Comparison of ENCODE assay signal across 29 cellular contexts in genomic region chr5:172981931-172982330, GRCh38.
"Had no signal": no experiment of that assay in that cellular context is flagged by ENCODE, and none has a peak within 500 bp of the region (broad histone marks: within the 10 kb centered on the region; RNA-seq: fewer than 3 reads in every experiment).

No MANE protein-coding gene starts in this region.

- DNase-seq: activated CD4-positive, alpha-beta memory T cell treated with anti-CD3 and anti-CD28 coated beads, Interleukin-2, amount 10 ng/mL, durations not matched to agents 7 days and 5 days; activated CD4-positive, alpha-beta T cell treated with anti-CD3 and anti-CD28 coated beads, Interleukin-2, amount 50 U/mL, for 1 hour; activated CD4-positive, CD25-positive, alpha-beta regulatory T cell; activated gamma-delta T cell; activated naive CD4-positive, alpha-beta T cell treated with anti-CD3 and anti-CD28 coated beads for 36 hours; activated naive CD8-positive, alpha-beta T cell treated with anti-CD3 and anti-CD28 coated beads for 36 hours; activated T-cell treated with anti-CD3 and anti-CD28 coated beads for 4 hours; activated T-cell treated with anti-CD3 and anti-CD28 coated beads, Interleukin-2, amount 50 U/mL, for 48 hours; adrenal gland; anterior cingulate cortex; caudate nucleus; MG63; MV-4-11; NCI-H1092 treated with DMSO at 0.1 percent for 48 hours; NCI-H1417 treated with DMSO at 0.1 percent for 48 hours; NCI-H1694 treated with DMSO at 0.1 percent for 48 hours; NCI-H2081; NCI-H446; NCI-H524; NCI-H748 treated with DMSO at 0.1 percent for 48 hours; NK-92 treated with Interleukin-12 subunit alpha and Interleukin-12 subunit beta, amount 100 ng/mL, for 24 hours; Peyer's patch; Right ventricle myocardium superior; SJCRH30; SK-N-SH; SW 1271; T-helper 9 cell had no signal

- H3K9me3 Mint-ChIP-seq: activated CD4-positive, alpha-beta memory T cell treated with anti-CD3 and anti-CD28 coated beads, Interleukin-2, amount 10 ng/mL, durations not matched to agents 7 days and 5 days; activated naive CD4-positive, alpha-beta T cell treated with anti-CD3 and anti-CD28 coated beads for 36 hours; activated T-helper 17 cell treated with anti-CD3 and anti-CD28 coated beads, Interleukin-2, amount 50 U/mL, for 72 hours; T-helper 1 cell treated with Interleukin-12 subunit alpha and Interleukin-12 subunit beta and Interleukin-4 antibody, amounts not matched to agents 30 μg/mL and 1 μg/mL, for 36 hours had no signal

- H3K27ac Mint-ChIP-seq: activated CD4-positive, alpha-beta memory T cell treated with anti-CD3 and anti-CD28 coated beads, Interleukin-2, amount 10 ng/mL, durations not matched to agents 7 days and 5 days; activated naive CD4-positive, alpha-beta T cell treated with anti-CD3 and anti-CD28 coated beads for 36 hours; activated naive CD8-positive, alpha-beta T cell treated with anti-CD3 and anti-CD28 coated beads for 36 hours; activated T-helper 17 cell treated with anti-CD3 and anti-CD28 coated beads, Interleukin-2, amount 50 U/mL, for 72 hours; T-helper 1 cell treated with Interleukin-12 subunit alpha and Interleukin-12 subunit beta and Interleukin-4 antibody, amounts not matched to agents 30 μg/mL and 1 μg/mL, for 36 hours had no signal

- H3K27me3 Mint-ChIP-seq: activated CD4-positive, alpha-beta memory T cell treated with anti-CD3 and anti-CD28 coated beads, Interleukin-2, amount 10 ng/mL, durations not matched to agents 7 days and 5 days; activated naive CD8-positive, alpha-beta T cell treated with anti-CD3 and anti-CD28 coated beads for 36 hours; activated T-helper 17 cell treated with anti-CD3 and anti-CD28 coated beads, Interleukin-2, amount 50 U/mL, for 72 hours had no signal

- ATAC-seq: activated T-helper 17 cell treated with anti-CD3 and anti-CD28 coated beads, Interleukin-2, amount 50 U/mL, for 72 hours had no signal

- H3K4me3 Mint-ChIP-seq: activated CD4-positive, alpha-beta memory T cell treated with anti-CD3 and anti-CD28 coated beads, Interleukin-2, amount 10 ng/mL, durations not matched to agents 7 days and 5 days; activated naive CD4-positive, alpha-beta T cell treated with anti-CD3 and anti-CD28 coated beads for 36 hours; activated naive CD8-positive, alpha-beta T cell treated with anti-CD3 and anti-CD28 coated beads for 36 hours; T-helper 1 cell treated with Interleukin-12 subunit alpha and Interleukin-12 subunit beta and Interleukin-4 antibody, amounts not matched to agents 30 μg/mL and 1 μg/mL, for 36 hours had no signal
